ENCODE assay signal across 1 cellular context in the genomic region with DNA sequence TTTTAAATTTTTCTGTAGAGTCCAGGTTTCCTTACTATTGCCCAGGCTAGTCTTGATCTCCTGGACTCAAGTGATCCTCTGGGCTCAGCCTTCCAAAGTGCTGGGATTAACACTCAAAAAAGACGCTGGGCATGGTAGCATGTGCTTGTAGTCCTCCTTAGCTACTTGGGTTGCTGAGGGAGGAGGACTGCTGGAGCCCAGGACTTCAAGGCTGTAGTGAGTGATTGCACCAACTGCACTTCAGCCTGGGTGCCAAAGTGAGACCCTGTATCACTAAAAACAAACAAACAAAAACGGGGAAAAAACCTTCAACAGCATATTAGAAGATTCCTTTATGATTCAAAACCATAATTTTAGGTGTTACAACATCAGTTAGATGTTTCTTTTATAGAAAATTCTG.
A peak's percentile ranks its signal among the peaks of the same experiment; 100 is the strongest.
TF ChIP-seq lines count a peak whose summit lies in the region.

No MANE protein-coding gene starts in this region.

TF ChIP-seq in HepG2, 621 proteins besides CTCF, POLR2A, EP300 and RAD21:
- TF ChIP-seq FOSL1 (CRISPR knock-in tag; IDR thresholded peaks at IDR 0.05; ENCODE audit: borderline replicate concordance) (no peak), RCOR2 (CRISPR knock-in tag; IDR thresholded peaks at IDR 0.05) (no peak), SRSF9 (IDR thresholded peaks at IDR 0.05; ENCODE audit: borderline replicate concordance, insufficient read depth, low read depth, low read length, poor library complexity, severe bottlenecking) (no peak), SALL1 (CRISPR knock-in tag; IDR thresholded peaks at IDR 0.05) (peak; percentile 60), ZNF263 (CRISPR knock-in tag; IDR thresholded peaks at IDR 0.05) (peak; percentile 90), NAIF1 (CRISPR knock-in tag; IDR thresholded peaks at IDR 0.05; ENCODE audit: borderline replicate concordance) (no peak)
